In the genomic region with DNA sequence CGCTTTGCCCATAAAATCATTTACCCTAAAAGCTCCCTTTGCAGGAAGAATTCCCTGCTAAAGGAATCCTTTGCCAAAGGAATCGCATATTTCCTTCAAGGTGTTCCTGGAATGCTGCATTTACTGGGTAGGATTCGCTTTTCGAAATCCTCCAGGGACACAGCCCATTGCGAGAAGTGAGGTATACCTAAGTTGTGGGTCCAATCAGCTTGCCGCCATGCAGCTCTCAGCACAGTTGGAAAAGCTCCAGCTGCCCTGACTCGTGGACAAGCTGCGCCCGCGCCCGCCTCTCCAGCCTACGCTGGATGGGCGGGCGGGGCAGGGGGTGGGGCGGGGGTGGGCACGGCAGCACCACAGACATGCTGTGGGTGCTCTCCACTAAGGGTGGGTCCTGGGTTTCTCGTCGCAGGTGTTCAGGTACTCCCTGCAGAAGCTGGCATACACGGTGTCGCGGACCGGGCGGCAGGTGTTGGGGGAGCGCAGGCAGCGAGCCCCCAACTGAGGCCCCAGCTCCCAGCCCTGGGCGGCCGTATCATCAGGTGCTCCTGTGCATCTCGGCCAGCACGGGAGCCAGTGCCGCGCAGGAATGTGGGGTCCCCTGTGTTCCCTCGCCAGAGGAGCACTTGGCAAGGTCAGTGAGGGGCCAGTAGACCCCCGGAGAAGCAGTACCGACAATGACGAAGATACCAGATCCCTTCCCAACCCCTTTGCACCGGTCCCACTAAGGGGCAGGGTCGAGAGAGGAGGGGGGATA, we compare ENCODE assay signal across 8 cellular contexts. TPM values are rescaled to one million over a fixed set of nuclear protein-coding genes. Genes with fewer than 3 reads are reported as not detected.
DNase-seq lines count a peak whose midpoint lies in the region; ATAC-seq, FAIRE-seq and TF ChIP-seq lines count a peak whose summit lies in the region.

No MANE protein-coding gene starts in this region.

- H3K79me2 ChIP-seq in keratinocyte (ENCODE audit: control insufficient read depth, insufficient read depth, low read length) = peaks cover 93% of the 10 kb centered on the region

- H3K4me2 ChIP-seq in keratinocyte (ENCODE audit: control insufficient read depth, extremely low read depth, insufficient read depth, low read depth, low read length) = peak overlapping the region; percentile 77

- H3K4me3 ChIP-seq in keratinocyte (ENCODE audit: control insufficient read depth in 2 of 3, extremely low read depth in 1 of 3, insufficient read depth in 2 of 3, low read depth in 1 of 3, low read length in 3 of 3) = peak overlapping the region in 2 of 3 experiments; percentile 29 to 33
- peak overlapping the region; percentile 85 to 95 (median 89) for H3K4me3 ChIP-seq in skeletal muscle tissue (ENCODE audit: low read length in 3 of 3)

- DNase-seq in NCI-H2107 (lab: John Stamatoyannopoulos, UW) (peak; percentile 44), cerebellar cortex (ENCODE audit: low spot score) (peak; percentile 62), keratinocyte (ENCODE audit: low read depth, low spot score) (peak; percentile 71), HuH-7.5 (ENCODE audit: low spot score) (no peak), GM20000 (ENCODE audit: low spot score) (no peak)
- no peak for DNase-seq in stimulated activated CD4-positive, alpha-beta T cell treated with anti-CD3 and anti-CD28 coated beads, Interleukin-4, amount 100 ng/mL, for 24 hours

- H3K27ac ChIP-seq in keratinocyte (ENCODE audit: control insufficient read depth, insufficient read depth, low read length) (no peak overlapping the region), skeletal muscle tissue (ENCODE audit: low read depth, low read length) (peak overlapping the region; percentile 99)

- H3K27me3 ChIP-seq in keratinocyte (ENCODE audit: control insufficient read depth, extremely low read depth, insufficient read depth, low read length) (no peaks in the 10 kb centered on the region), skeletal muscle tissue (ENCODE audit: control insufficient read depth in 3 of 3, insufficient read depth in 3 of 3, low read length in 3 of 3) (no peaks in the 10 kb centered on the region)

- TF ChIP-seq CTCF in keratinocyte (optimal IDR thresholded peaks at IDR 0.05 in 1 of 3, IDR thresholded peaks at IDR 0.05 in 1 of 3, conservative IDR thresholded peaks at IDR 0.05 in 1 of 3; ENCODE audit: extremely low read depth in 1 of 3, insufficient read depth in 2 of 3, low read length in 3 of 3) (no peak), GM20000 (IDR thresholded peaks at IDR 0.05; ENCODE audit: extremely low read depth, missing control alignments) (no peak)

- H3K9ac ChIP-seq in keratinocyte (ENCODE audit: control insufficient read depth, extremely low read depth, insufficient read depth, low read length) (peak overlapping the region; percentile 9), skeletal muscle tissue (ENCODE audit: low read depth in 1 of 3, low read length in 3 of 3) (peak overlapping the region; percentile 87 to 100 (median 96))

- peaks cover 17% of the 10 kb centered on the region for H3K9me1 ChIP-seq in keratinocyte (ENCODE audit: control insufficient read depth, extremely low read depth, insufficient read depth, low read length)

- FAIRE-seq in keratinocyte (lab: Jason Lieb, UNC) = peak; percentile 49

- H3K4me1 ChIP-seq in keratinocyte (ENCODE audit: control insufficient read depth, extremely low read depth, insufficient read depth, low read length) (peaks cover 41% of the 10 kb centered on the region), skeletal muscle tissue (ENCODE audit: control insufficient read depth in 3 of 3, insufficient read depth in 3 of 3, low read length in 3 of 3) (peaks cover 79 to 80% (median 80%) of the 10 kb centered on the region in 3 donors)

- no peak overlapping the region for H2AFZ ChIP-seq in keratinocyte (ENCODE audit: control insufficient read depth, low read length)

- peaks cover 70% of the 10 kb centered on the region for H4K20me1 ChIP-seq in keratinocyte (ENCODE audit: control insufficient read depth, extremely low read depth, insufficient read depth, low read length)

- H3K36me3 ChIP-seq in keratinocyte (ENCODE audit: control insufficient read depth in 2 of 2, extremely low read depth in 1 of 2, insufficient read depth in 2 of 2, low read length in 2 of 2) (peaks cover 14 to 33% of the 10 kb centered on the region in 2 experiments), skeletal muscle tissue (ENCODE audit: control insufficient read depth in 3 of 3, insufficient read depth in 3 of 3, low read length in 3 of 3) (peaks cover 11 to 13% (median 12%) of the 10 kb centered on the region in 3 donors)

- no peak for ATAC-seq in GM21825 (IDR thresholded peaks at IDR 0.05; ENCODE audit: unreplicated experiment)

- H3K9me3 ChIP-seq in keratinocyte (ENCODE audit: control insufficient read depth, low read depth, low read length) (no peaks in the 10 kb centered on the region), skeletal muscle tissue (ENCODE audit: control insufficient read depth in 3 of 3, low read length in 3 of 3) (no peaks in the 10 kb centered on the region)

- dilution Hi-C loops in keratinocyte (cut with MboI; ENCODE audit: extremely low pct_ligation_motif_present, low sequenced_read_pairs) = no loop called here

RNA-seq across cellular contexts. Expression of a gene that starts 1.4 kb away (rescaled TPM):
- 0.44 to 0.95 TPM (median 0.79 TPM) in 3 replicates for polyA plus RNA-seq in keratinocyte
- not detected for polyA plus RNA-seq in keratinocyte (2011; ENCODE audit: low read depth)
- 0.36 and 0.43 TPM in 2 replicates for polyA plus RNA-seq in keratinocyte (2011; cell fraction: cytosol; rRNA removed)
- polyA plus RNA-seq in keratinocyte (2011; cell fraction: nucleus; rRNA removed) = 0.22 TPM in 1 of 2 replicates, not detected in the other
- 1.4 and 1.9 TPM in 2 replicates for polyA plus RNA-seq in keratinocyte (2012; ENCODE audit: low replicate concordance)
- 0.54 to 0.79 TPM (median 0.73 TPM) in 3 replicates for polyA minus RNA-seq in keratinocyte
- not detected for polyA minus RNA-seq in keratinocyte (2011; cell fraction: cytosol; rRNA and poly(A)+ RNA removed)
- polyA minus RNA-seq in keratinocyte (2011; cell fraction: nucleus; rRNA and poly(A)+ RNA removed) = not detected in 2 replicates
- 133 TPM for total RNA-seq in skeletal muscle tissue

RNA-seq across cellular contexts. Expression of a gene that starts 5.2 kb away (rescaled TPM):
- polyA plus RNA-seq in keratinocyte = 187 to 209 TPM (median 202 TPM) in 3 replicates
- 23.8 TPM for polyA plus RNA-seq in keratinocyte (2011; ENCODE audit: low read depth)
- 190 and 252 TPM in 2 replicates for polyA plus RNA-seq in keratinocyte (2011; cell fraction: cytosol; rRNA removed)
- polyA plus RNA-seq in keratinocyte (2011; cell fraction: nucleus; rRNA removed) = 312 and 336 TPM in 2 replicates
- polyA plus RNA-seq in keratinocyte (2012; ENCODE audit: low replicate concordance) = 89.5 and 97.4 TPM in 2 replicates
- 142 to 211 TPM (median 205 TPM) in 3 replicates for polyA minus RNA-seq in keratinocyte
- polyA minus RNA-seq in keratinocyte (2011; cell fraction: cytosol; rRNA and poly(A)+ RNA removed) = 147 TPM
- polyA minus RNA-seq in keratinocyte (2011; cell fraction: nucleus; rRNA and poly(A)+ RNA removed) = 87.6 and 138 TPM in 2 replicates
- 241 TPM for total RNA-seq in skeletal muscle tissue

Comparison
In these comparisons a context has a peak if more than half of its experiments do, and no peak if none do; other contexts are left out.
1. DNase-seq: peak in NCI-H2107 (single experiment), cerebellar cortex (single experiment) and keratinocyte (single experiment); none in HuH-7.5 (single experiment), GM20000 (single experiment) and stimulated activated CD4-positive, alpha-beta T cell treated with anti-CD3 and anti-CD28 coated beads, Interleukin-4, amount 100 ng/mL, for 24 hours (single experiment).